ENCODE assay signal across 8 cellular contexts in the genomic region with DNA sequence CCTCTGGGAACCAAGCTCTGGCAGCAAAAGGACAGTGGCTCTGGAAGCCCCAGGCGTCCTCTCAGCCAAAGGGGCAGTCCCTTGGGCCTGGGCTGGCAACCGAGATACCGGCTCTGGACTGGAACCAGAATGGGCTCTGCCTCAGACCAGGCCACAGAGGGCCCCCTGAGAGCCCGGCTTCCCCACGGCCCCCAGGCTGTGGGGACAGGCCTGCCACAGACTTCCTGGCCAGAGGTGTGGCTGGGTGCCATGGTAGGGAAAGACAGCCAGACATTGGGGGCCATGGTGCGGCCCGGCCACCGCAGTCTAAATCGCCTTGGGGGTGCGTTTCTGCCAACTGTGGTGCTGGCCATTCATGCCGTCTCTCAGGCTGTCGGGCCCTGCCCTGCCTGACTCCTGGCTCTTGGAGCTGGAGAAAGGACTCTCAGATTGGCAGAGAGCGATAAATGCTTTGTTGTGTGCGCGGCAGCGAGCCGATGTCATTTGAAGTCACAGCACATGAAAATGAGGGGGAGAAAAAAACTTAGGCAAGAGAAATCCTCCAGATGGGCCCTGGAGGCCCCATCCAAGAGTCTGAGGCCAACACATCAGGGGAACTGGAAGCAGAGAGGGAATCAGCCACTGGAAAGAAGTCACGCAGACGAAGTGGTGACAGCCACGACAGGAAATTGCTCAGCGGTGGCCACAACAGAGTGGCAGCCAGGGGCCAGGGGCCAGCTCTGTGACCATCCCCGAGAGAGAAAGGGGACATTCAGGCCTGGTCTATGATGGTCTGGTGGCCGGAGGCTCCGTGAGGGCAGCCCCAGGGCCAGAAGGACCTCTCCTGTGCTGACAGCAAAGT. TPM values are rescaled to one million over a fixed set of nuclear protein-coding genes. Genes with fewer than 3 reads are reported as not detected.
DNase-seq lines count a peak whose midpoint lies in the region; ATAC-seq and TF ChIP-seq lines count a peak whose summit lies in the region.

No MANE protein-coding gene starts in this region.

- H3K4me1 Mint-ChIP-seq in activated T-cell treated with anti-CD3 and anti-CD28 coated beads, Interleukin-2, amount 50 U/mL, for 72 hours (ENCODE audit: low read depth) = peaks cover 80% of the 10 kb centered on the region
- peaks cover 77% of the 10 kb centered on the region for H3K4me1 Mint-ChIP-seq in chondrocyte (ENCODE audit: low read depth)

- ATAC-seq in activated T-cell treated with anti-CD3 and anti-CD28 coated beads, Interleukin-2, amount 50 U/mL, for 72 hours (replicated peaks in 1 of 2) = no peak

- no peak for TF ChIP-seq CTCF in chondrocyte (IDR thresholded peaks at IDR 0.05)

- peak overlapping the region; percentile 62 for H3K27ac Mint-ChIP-seq in activated T-cell treated with anti-CD3 and anti-CD28 coated beads, Interleukin-2, amount 50 U/mL, for 72 hours
- H3K27ac Mint-ChIP-seq in chondrocyte (ENCODE audit: unreplicated experiment) = peak overlapping the region; percentile 97

- H3K36me3 Mint-ChIP-seq in activated T-cell treated with anti-CD3 and anti-CD28 coated beads, Interleukin-2, amount 50 U/mL, for 72 hours (ENCODE audit: insufficient read depth in 2 of 2) = no peaks in the 10 kb centered on the region
- no peaks in the 10 kb centered on the region for H3K36me3 Mint-ChIP-seq in chondrocyte (ENCODE audit: low read depth)

- no peaks in the 10 kb centered on the region for H3K27me3 Mint-ChIP-seq in activated T-cell treated with anti-CD3 and anti-CD28 coated beads, Interleukin-2, amount 50 U/mL, for 72 hours (ENCODE audit: low read depth)
- no peaks in the 10 kb centered on the region for H3K27me3 Mint-ChIP-seq in chondrocyte (ENCODE audit: low read depth)

- H3K9me3 Mint-ChIP-seq in activated T-cell treated with anti-CD3 and anti-CD28 coated beads, Interleukin-2, amount 50 U/mL, for 72 hours = no peaks in the 10 kb centered on the region
- H3K9me3 Mint-ChIP-seq in chondrocyte (ENCODE audit: low read depth) = no peaks in the 10 kb centered on the region

- DNase-seq in activated T-cell treated with anti-CD3 and anti-CD28 coated beads, Interleukin-2, amount 50 U/mL, for 72 hours = no peak
- no peak for DNase-seq in activated T-cell treated with anti-CD3 and anti-CD28 coated beads, Interleukin-2, amount 50 U/mL, for 1 hour
- DNase-seq in chondrocyte (ENCODE audit: low spot score) (no peak), midbrain (lab: John Stamatoyannopoulos, UW) (peak; percentile 65), ureter (ENCODE audit: low spot score) (peak; percentile 46), DMS53 (lab: John Stamatoyannopoulos, UW) (no peak), AML-193 (lab: John Stamatoyannopoulos, UW) (no peak)
- DNase-seq in stimulated activated CD8-positive, alpha-beta memory T cell treated with anti-CD3 and anti-CD28 coated beads, Interleukin-4, amount 100 ng/mL, for 48 hours = no peak

- no peak overlapping the region for H3K4me3 Mint-ChIP-seq in activated T-cell treated with anti-CD3 and anti-CD28 coated beads, Interleukin-2, amount 50 U/mL, for 72 hours
- H3K4me3 Mint-ChIP-seq in chondrocyte (ENCODE audit: unreplicated experiment) = peak overlapping the region; percentile 29

RNA-seq across cellular contexts. Expression of a gene that starts 26.5 kb away (rescaled TPM):
- total RNA-seq in activated T-cell treated with anti-CD3 and anti-CD28 coated beads, Interleukin-2, amount 50 U/mL, for 72 hours = 10 to 100 TPM; 40.6 TPM
- total RNA-seq in chondrocyte (96.3 to 103 TPM (median 96.6 TPM) in 3 replicates), ureter (78.5 TPM)

RNA-seq across cellular contexts. Expression of a gene that starts 28.6 kb away (rescaled TPM):
- total RNA-seq in activated T-cell treated with anti-CD3 and anti-CD28 coated beads, Interleukin-2, amount 50 U/mL, for 72 hours = 10 to 100 TPM; 74.0 to 79.7 TPM
- total RNA-seq in chondrocyte = 6.6 to 20.5 TPM (median 7.1 TPM) in 3 replicates
- total RNA-seq in ureter = 23.0 TPM

RNA-seq across cellular contexts. Expression of a gene that starts 30.5 kb away (rescaled TPM):
- 10 to 100 TPM in 1 of 2 donors, 1 to 10 TPM in 1; 9.7 to 10.3 TPM for total RNA-seq in activated T-cell treated with anti-CD3 and anti-CD28 coated beads, Interleukin-2, amount 50 U/mL, for 72 hours
- total RNA-seq in chondrocyte = 13.6 to 14.9 TPM (median 14.1 TPM) in 3 replicates
- total RNA-seq in ureter = 30.6 TPM

RNA-seq across cellular contexts. Expression of a gene that starts 35.2 kb away (rescaled TPM):
- 10 to 100 TPM in 1 of 2 donors, 1 to 10 TPM in 1; 8.3 to 10.0 TPM for total RNA-seq in activated T-cell treated with anti-CD3 and anti-CD28 coated beads, Interleukin-2, amount 50 U/mL, for 72 hours
- total RNA-seq in chondrocyte (0.85 to 2.0 TPM (median 1.0 TPM) in 3 replicates), ureter (66.8 TPM)

Comparison
In these comparisons a context has a peak if more than half of its experiments do, and no peak if none do; other contexts are left out.
1. DNase-seq: peak in midbrain (single experiment) and ureter (single experiment); none in activated T-cell treated with anti-CD3 and anti-CD28 coated beads, Interleukin-2, amount 50 U/mL, for 72 hours (0 of 2), activated T-cell treated with anti-CD3 and anti-CD28 coated beads, Interleukin-2, amount 50 U/mL, for 1 hour (single experiment), chondrocyte (single experiment), DMS53 (single experiment), stimulated activated CD8-positive, alpha-beta memory T cell treated with anti-CD3 and anti-CD28 coated beads, Interleukin-4, amount 100 ng/mL, for 48 hours (single experiment) and AML-193 (0 of 2).